ENCODE assay signal across 2 cellular contexts in the genomic region with DNA sequence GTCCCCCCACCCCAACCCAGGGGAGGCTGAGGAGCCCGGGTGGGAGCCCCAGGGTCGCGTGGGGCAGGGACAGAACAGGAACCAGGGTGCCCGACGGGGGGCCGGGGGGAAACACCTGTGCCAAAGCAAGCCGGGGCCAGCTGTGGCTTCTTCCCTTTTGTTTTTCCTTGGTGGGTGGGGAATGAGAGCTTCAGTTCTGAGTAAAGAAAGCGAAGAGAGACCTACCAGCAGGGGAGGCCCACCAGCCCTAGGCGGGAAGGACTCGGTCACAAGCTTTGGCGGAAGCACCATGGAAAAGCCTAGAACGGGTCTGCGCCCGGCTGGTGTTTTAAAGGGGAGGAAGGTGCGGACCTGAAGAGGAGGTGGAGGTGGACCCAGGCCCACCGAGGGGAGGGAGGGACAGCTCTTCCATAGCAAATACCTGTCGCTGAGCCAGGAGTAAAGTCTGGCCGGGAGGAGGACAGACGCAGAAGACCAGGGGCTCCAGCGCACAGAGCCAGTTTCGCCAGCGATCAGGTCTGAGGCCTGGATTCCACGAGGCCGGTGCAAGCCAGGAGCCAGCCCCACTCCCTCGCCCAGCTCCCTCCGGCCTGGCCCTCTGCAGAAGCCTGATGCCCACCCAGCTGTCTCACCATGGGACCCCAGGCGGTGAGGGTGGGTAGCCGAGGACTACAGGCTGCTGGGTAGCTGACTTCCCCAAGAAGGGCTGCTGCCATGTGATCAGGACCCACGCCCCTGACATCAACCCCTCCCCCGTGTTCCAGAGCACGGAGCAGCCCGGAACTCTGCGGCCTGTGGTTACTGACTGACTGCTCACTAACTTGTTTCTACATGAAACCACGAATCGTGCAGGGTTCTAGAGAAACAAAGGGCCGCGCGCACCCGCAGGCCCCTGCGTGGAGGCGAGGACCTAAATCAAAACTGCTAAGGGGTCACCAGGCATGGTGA.
TF ChIP-seq lines count a peak whose summit lies in the region.

No MANE protein-coding gene starts in this region.

TF ChIP-seq in SK-N-SH, 30 proteins besides CTCF, POLR2A, EP300 and RAD21 (continued from another document):
- TF ChIP-seq ELF1 (IDR thresholded peaks at IDR 0.05) (no peak), SIN3A (IDR thresholded peaks at IDR 0.05; ENCODE audit: borderline replicate concordance, low read depth, low read length) (no peak), GATA2 (CRISPR knock-in tag; IDR thresholded peaks at IDR 0.05) (no peak), FOSL2 (IDR thresholded peaks at IDR 0.05; ENCODE audit: borderline replicate concordance, low read depth) (no peak), CHD2 (IDR thresholded peaks at IDR 0.05; ENCODE audit: low read length, partially characterized antibody) (no peak), TCF12 (IDR thresholded peaks at IDR 0.05) (no peak)

TF ChIP-seq in SK-N-SH treated with all-trans-retinoic acid at 6 μM for 48 hours, 23 proteins besides CTCF, POLR2A, EP300 and RAD21 (continued from another document):
- TF ChIP-seq, protein P1, sequence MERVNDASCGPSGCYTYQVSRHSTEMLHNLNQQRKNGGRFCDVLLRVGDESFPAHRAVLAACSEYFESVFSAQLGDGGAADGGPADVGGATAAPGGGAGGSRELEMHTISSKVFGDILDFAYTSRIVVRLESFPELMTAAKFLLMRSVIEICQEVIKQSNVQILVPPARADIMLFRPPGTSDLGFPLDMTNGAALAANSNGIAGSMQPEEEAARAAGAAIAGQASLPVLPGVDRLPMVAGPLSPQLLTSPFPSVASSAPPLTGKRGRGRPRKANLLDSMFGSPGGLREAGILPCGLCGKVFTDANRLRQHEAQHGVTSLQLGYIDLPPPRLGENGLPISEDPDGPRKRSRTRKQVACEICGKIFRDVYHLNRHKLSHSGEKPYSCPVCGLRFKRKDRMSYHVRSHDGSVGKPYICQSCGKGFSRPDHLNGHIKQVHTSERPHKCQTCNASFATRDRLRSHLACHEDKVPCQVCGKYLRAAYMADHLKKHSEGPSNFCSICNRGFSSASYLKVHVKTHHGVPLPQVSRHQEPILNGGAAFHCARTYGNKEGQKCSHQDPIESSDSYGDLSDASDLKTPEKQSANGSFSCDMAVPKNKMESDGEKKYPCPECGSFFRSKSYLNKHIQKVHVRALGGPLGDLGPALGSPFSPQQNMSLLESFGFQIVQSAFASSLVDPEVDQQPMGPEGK (CRISPR knock-in tag; IDR thresholded peaks at IDR 0.05; ENCODE audit: borderline replicate concordance): no peak
- no peak for TF ChIP-seq ARNTL (CRISPR knock-in tag; IDR thresholded peaks at IDR 0.05; ENCODE audit: borderline replicate concordance, low read depth)
- TF ChIP-seq, protein P2, sequence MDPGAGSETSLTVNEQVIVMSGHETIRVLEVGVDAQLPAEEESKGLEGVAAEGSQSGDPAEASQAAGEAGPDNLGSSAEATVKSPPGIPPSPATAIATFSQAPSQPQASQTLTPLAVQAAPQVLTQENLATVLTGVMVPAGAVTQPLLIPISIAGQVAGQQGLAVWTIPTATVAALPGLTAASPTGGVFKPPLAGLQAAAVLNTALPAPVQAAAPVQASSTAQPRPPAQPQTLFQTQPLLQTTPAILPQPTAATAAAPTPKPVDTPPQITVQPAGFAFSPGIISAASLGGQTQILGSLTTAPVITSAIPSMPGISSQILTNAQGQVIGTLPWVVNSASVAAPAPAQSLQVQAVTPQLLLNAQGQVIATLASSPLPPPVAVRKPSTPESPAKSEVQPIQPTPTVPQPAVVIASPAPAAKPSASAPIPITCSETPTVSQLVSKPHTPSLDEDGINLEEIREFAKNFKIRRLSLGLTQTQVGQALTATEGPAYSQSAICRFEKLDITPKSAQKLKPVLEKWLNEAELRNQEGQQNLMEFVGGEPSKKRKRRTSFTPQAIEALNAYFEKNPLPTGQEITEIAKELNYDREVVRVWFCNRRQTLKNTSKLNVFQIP (CRISPR knock-in tag; IDR thresholded peaks at IDR 0.05; ENCODE audit: borderline replicate concordance, low read depth): no peak
- no peak for TF ChIP-seq ZNF70 (CRISPR knock-in tag; IDR thresholded peaks at IDR 0.05)
- no peak for TF ChIP-seq ZNF565 (CRISPR knock-in tag; conservative IDR thresholded peaks at IDR 0.05; ENCODE audit: low read depth)
- no peak for TF ChIP-seq GLIS3 (CRISPR knock-in tag; IDR thresholded peaks at IDR 0.05)
- TF ChIP-seq BACH2 (CRISPR knock-in tag; IDR thresholded peaks at IDR 0.05; ENCODE audit: borderline replicate concordance): no peak
- TF ChIP-seq CSRNP3 (CRISPR knock-in tag; IDR thresholded peaks at IDR 0.05): no peak
- no peak for TF ChIP-seq SNAI2 (CRISPR knock-in tag; IDR thresholded peaks at IDR 0.05)
- TF ChIP-seq ZC3H10 (CRISPR knock-in tag; IDR thresholded peaks at IDR 0.05): no peak
- no peak for TF ChIP-seq ESRRG (CRISPR knock-in tag; IDR thresholded peaks at IDR 0.05)
